In genomic region chr16:3662601-3663000, GRCh38 we compare ENCODE assay signal across 1 cellular context.
TF ChIP-seq lines count a peak whose summit lies in the region.

No MANE protein-coding gene starts in this region.

TF ChIP-seq in K562, 482 proteins besides CTCF, POLR2A, EP300 and RAD21:
- TF ChIP-seq, protein P1, sequence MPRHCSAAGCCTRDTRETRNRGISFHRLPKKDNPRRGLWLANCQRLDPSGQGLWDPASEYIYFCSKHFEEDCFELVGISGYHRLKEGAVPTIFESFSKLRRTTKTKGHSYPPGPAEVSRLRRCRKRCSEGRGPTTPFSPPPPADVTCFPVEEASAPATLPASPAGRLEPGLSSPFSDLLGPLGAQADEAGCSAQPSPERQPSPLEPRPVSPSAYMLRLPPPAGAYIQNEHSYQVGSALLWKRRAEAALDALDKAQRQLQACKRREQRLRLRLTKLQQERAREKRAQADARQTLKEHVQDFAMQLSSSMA (CRISPR knock-in tag; IDR thresholded peaks at IDR 0.05) = no peak
- TF ChIP-seq POLR2G (IDR thresholded peaks at IDR 0.05; ENCODE audit: low read depth, low read length) = peak; percentile 55; the same call in 1 of the 2 replicates
